ENCODE assay signal across 21 cellular contexts in genomic region chr6:135191508-135192255, GRCh38. TPM values are rescaled to one million over a fixed set of nuclear protein-coding genes. Genes with fewer than 3 reads are reported as not detected.
DNase-seq lines count a peak whose midpoint lies in the region; ATAC-seq lines count a peak whose summit lies in the region.
"Had no signal": no experiment of that assay in that cellular context is flagged by ENCODE, and none has a peak within 500 bp of the region (broad histone marks: within the 10 kb centered on the region; RNA-seq: fewer than 3 reads in every experiment).

No MANE protein-coding gene starts in this region.

- intact Hi-C loops in cardiac septum (cut with DNase I): no loop called here

- peak; percentile 54 for ATAC-seq in GM18502 (IDR thresholded peaks at IDR 0.05; ENCODE audit: poor library complexity, unreplicated experiment)
- no peak for ATAC-seq in GM19324 (IDR thresholded peaks at IDR 0.05; ENCODE audit: low FRiP score, unreplicated experiment)
- no peak for ATAC-seq in GM21825 (IDR thresholded peaks at IDR 0.05; ENCODE audit: unreplicated experiment)
- ATAC-seq: SK-N-SH treated with all-trans-retinoic acid at 6 μM for 48 hours had no signal

- DNase-seq in Kasumi-1 (lab: John Stamatoyannopoulos, UW): peak; percentile 93 to 96
- DNase-seq in SIG-M5 treated with dmso at 0.1 percent for 504 hours (lab: John Stamatoyannopoulos, UW; ENCODE audit: unreplicated experiment): peak; percentile 93
- peak; percentile 14 for DNase-seq in medulla oblongata (ENCODE audit: extremely low spot score)
- no peak for DNase-seq in NCI-H1092 (lab: John Stamatoyannopoulos, UW)
- no peak for DNase-seq in cardiac septum (ENCODE audit: low spot score)
- DNase-seq: activated effector memory CD4-positive, alpha-beta T cell treated with anti-CD3 and anti-CD28 coated beads, Interleukin-2, amount 50 U/mL, for 16 hours; amniotic stem cell; C1 segment of cervical spinal cord; central memory CD4-positive, alpha-beta T cell; DMS79; effector CD8-positive, alpha-beta T cell; mesendoderm; NCI-H1436; NK-92 treated with Interleukin-12 subunit alpha and Interleukin-12 subunit beta, amount 100 ng/mL, for 24 hours; stimulated activated CD4-positive, alpha-beta T cell treated with anti-CD3 and anti-CD28 coated beads, Interleukin-15, amount 100 ng/mL, for 24 hours; upper lobe of left lung; WERI-Rb-1 had no signal

RNA-seq across cellular contexts. Expression of gene MYB, which starts 10.6 kb away (rescaled TPM):
- total RNA-seq in cardiac septum: 0.24 TPM

Comparison
In these comparisons a context has a peak if more than half of its experiments do, and no peak if none do; other contexts are left out.
1. DNase-seq: peak in Kasumi-1 (2 of 2), SIG-M5 treated with dmso at 0.1 percent for 504 hours (single experiment) and medulla oblongata (single experiment); none in NCI-H1092 (single experiment) and cardiac septum (single experiment).